ENCODE assay signal across 8 cellular contexts in genomic region chr22:31107206-31108118, GRCh38. TPM values are rescaled to one million over a fixed set of nuclear protein-coding genes. Genes with fewer than 3 reads are reported as not detected.
DNase-seq lines count a peak whose midpoint lies in the region; ATAC-seq and TF ChIP-seq lines count a peak whose summit lies in the region.

SELENOM (minus strand) TSS chr22:31107568; CDS start chr22:31107505, 63 bp downstream.

- in situ Hi-C loops in SK-MEL-5 (cut with HindIII; ENCODE audit: low pct_unique_long_range_greater_than_20kb, low sequenced_read_pairs) = no loop called here

- peak within 1 kb of the TSS; percentile 85 for H3K4me2 ChIP-seq in DND-41 (ENCODE audit: insufficient read depth, low read length)

- peaks cover 16% of the 10 kb centered on the region for H3K4me1 ChIP-seq in DND-41 (ENCODE audit: insufficient read depth, low read length)

- DNase-seq in DND-41 (peak; percentile 80), Kasumi-1 (lab: John Stamatoyannopoulos, UW) (peak; percentile 85 to 88), SK-MEL-5 (ENCODE audit: low read depth, low spot score) (peak; percentile 92), germinal center (ENCODE audit: low spot score) (peak; percentile 93), nucleus accumbens (lab: John Stamatoyannopoulos, UW) (peak; percentile 17 to 95 (median 84)), superior temporal gyrus (ENCODE audit: extremely low spot score) (peak; percentile 90)
- peak; percentile 87 for DNase-seq in activated naive CD4-positive, alpha-beta T cell treated with anti-CD3 and anti-CD28 coated beads, Interleukin-2, amount 50 U/mL, for 16 hours

- peak within 1 kb of the TSS; percentile 13 to 61; a peak in 3 of 4 replicates for H3K4me3 ChIP-seq in DND-41 (ENCODE audit: low read depth in 1 of 2, low read length in 2 of 2)

- no peaks in the 10 kb centered on the region for H3K27me3 ChIP-seq in DND-41 (ENCODE audit: insufficient read depth, low read length, poor library complexity)

- H3K27ac ChIP-seq in DND-41 (ENCODE audit: low read length) = no peak within 1 kb of the TSS

- ATAC-seq in DND-41 (ENCODE audit: insufficient read depth, low read depth) (peak; percentile 92), GM21737 (IDR thresholded peaks at IDR 0.05; ENCODE audit: unreplicated experiment) (peak; percentile 92)

- peak; percentile 88 for TF ChIP-seq CTCF in DND-41 (IDR thresholded peaks at IDR 0.05; ENCODE audit: borderline replicate concordance, extremely low read depth, low read length, poor library complexity, severe bottlenecking)

- peak within 1 kb of the TSS; percentile 36 for H3K9ac ChIP-seq in DND-41 (ENCODE audit: low read depth, low read length)

- peak within 1 kb of the TSS; percentile 73 for H2AFZ ChIP-seq in DND-41 (ENCODE audit: low read depth, low read length)

- H3K79me2 ChIP-seq in DND-41 (ENCODE audit: insufficient read depth, low read length) = no peaks in the 10 kb centered on the region

- H3K36me3 ChIP-seq in DND-41 (ENCODE audit: insufficient read depth, low read length) = no peaks in the 10 kb centered on the region

- H3K9me3 ChIP-seq in DND-41 (ENCODE audit: insufficient read depth, low read length, severe bottlenecking) = no peaks in the 10 kb centered on the region

- H4K20me1 ChIP-seq in DND-41 (ENCODE audit: insufficient read depth, low read length) = no peaks in the 10 kb centered on the region; the same call in 1 of the 2 replicates

RNA-seq across cellular contexts. Expression of gene SELENOM, which starts in this region (rescaled TPM):
- 2.0 and 3.0 TPM in 2 replicates for total RNA-seq in SK-MEL-5 (2014; rRNA removed; shearing (Covaris generic))
- polyA plus RNA-seq in SK-MEL-5 (2015; cell fraction: cytosol; rRNA removed) = 1.1 and 5.7 TPM in 2 replicates
- not detected in 2 replicates for polyA plus RNA-seq in SK-MEL-5 (2015; cell fraction: nucleus; rRNA removed)
